1 cellular context compared by ENCODE assay signal in the genomic region with DNA sequence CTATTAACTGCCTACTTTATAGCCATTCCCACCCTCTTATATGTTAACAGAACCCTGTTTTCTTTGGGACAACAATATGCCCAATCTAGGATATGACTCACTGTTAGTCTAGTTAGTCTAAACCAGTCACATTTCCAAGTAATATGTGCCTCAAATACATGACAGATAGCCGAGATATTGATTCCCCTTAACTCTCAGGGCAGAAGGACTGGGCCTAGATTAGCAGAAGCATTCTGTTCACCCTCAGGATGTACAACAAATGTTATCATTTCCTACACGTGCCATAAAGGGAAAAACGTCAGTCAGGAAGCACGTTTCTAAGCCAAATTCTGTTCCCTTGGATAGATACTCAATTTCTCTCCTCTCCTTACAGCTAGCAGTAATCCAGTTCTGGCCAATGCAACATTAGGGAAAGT.
TF ChIP-seq lines count a peak whose summit lies in the region.

No MANE protein-coding gene starts in this region.

TF ChIP-seq in K562, 482 proteins besides CTCF, POLR2A, EP300 and RAD21 (continued from another document and continues in another):
- TF ChIP-seq SNRNP70 (optimal IDR thresholded peaks at IDR 0.05; ENCODE audit: low read depth, low read length) = no peak
- TF ChIP-seq, protein P1, sequence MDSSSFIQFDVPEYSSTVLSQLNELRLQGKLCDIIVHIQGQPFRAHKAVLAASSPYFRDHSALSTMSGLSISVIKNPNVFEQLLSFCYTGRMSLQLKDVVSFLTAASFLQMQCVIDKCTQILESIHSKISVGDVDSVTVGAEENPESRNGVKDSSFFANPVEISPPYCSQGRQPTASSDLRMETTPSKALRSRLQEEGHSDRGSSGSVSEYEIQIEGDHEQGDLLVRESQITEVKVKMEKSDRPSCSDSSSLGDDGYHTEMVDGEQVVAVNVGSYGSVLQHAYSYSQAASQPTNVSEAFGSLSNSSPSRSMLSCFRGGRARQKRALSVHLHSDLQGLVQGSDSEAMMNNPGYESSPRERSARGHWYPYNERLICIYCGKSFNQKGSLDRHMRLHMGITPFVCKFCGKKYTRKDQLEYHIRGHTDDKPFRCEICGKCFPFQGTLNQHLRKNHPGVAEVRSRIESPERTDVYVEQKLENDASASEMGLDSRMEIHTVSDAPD (CRISPR knock-in tag; IDR thresholded peaks at IDR 0.05) = no peak
- no peak for TF ChIP-seq FOXK2 (conservative IDR thresholded peaks at IDR 0.05 in 1 of 2, IDR thresholded peaks at IDR 0.05 in 1 of 2; ENCODE audit: low read depth in 2 of 2)
- TF ChIP-seq, protein P2, sequence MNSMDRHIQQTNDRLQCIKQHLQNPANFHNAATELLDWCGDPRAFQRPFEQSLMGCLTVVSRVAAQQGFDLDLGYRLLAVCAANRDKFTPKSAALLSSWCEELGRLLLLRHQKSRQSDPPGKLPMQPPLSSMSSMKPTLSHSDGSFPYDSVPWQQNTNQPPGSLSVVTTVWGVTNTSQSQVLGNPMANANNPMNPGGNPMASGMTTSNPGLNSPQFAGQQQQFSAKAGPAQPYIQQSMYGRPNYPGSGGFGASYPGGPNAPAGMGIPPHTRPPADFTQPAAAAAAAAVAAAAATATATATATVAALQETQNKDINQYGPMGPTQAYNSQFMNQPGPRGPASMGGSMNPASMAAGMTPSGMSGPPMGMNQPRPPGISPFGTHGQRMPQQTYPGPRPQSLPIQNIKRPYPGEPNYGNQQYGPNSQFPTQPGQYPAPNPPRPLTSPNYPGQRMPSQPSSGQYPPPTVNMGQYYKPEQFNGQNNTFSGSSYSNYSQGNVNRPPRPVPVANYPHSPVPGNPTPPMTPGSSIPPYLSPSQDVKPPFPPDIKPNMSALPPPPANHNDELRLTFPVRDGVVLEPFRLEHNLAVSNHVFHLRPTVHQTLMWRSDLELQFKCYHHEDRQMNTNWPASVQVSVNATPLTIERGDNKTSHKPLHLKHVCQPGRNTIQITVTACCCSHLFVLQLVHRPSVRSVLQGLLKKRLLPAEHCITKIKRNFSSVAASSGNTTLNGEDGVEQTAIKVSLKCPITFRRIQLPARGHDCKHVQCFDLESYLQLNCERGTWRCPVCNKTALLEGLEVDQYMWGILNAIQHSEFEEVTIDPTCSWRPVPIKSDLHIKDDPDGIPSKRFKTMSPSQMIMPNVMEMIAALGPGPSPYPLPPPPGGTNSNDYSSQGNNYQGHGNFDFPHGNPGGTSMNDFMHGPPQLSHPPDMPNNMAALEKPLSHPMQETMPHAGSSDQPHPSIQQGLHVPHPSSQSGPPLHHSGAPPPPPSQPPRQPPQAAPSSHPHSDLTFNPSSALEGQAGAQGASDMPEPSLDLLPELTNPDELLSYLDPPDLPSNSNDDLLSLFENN (IDR thresholded peaks at IDR 0.05; ENCODE audit: low read depth in 2 of 2, low read length in 2 of 2) = no peak
- TF ChIP-seq RNF2 (IDR thresholded peaks at IDR 0.05) = 0 out of 2 replicates have a peak, but pooled peaks have one; percentile 22
- no peak for TF ChIP-seq ZNF24 (IDR thresholded peaks at IDR 0.05)
- TF ChIP-seq NRF1 (conservative IDR thresholded peaks at IDR 0.05 in 1 of 2, IDR thresholded peaks at IDR 0.05 in 1 of 2) = no peak
- peak; percentile 45; the same call in 1 of the 2 replicates for TF ChIP-seq PHB2 (IDR thresholded peaks at IDR 0.05; ENCODE audit: low read depth)
- TF ChIP-seq POLR2AphosphoS5 (IDR thresholded peaks at IDR 0.05; ENCODE audit: control insufficient read depth, insufficient read depth, low read depth, low read length) = peak; percentile 89
- TF ChIP-seq NFRKB (IDR thresholded peaks at IDR 0.05; ENCODE audit: low read depth) = no peak
- no peak for TF ChIP-seq NEUROD1 (IDR thresholded peaks at IDR 0.05; ENCODE audit: borderline replicate concordance, low read depth, low read length, partially characterized antibody)
- TF ChIP-seq ZNF696 (CRISPR knock-in tag; conservative IDR thresholded peaks at IDR 0.05) = no peak
- peak; percentile 83 for TF ChIP-seq LCOR (CRISPR knock-in tag; IDR thresholded peaks at IDR 0.05)
- no peak for TF ChIP-seq PHF8 (IDR thresholded peaks at IDR 0.05; ENCODE audit: borderline replicate concordance, low read length)
- no peak for TF ChIP-seq MAFF (IDR thresholded peaks at IDR 0.05; ENCODE audit: low read length)
- TF ChIP-seq, protein P3, sequence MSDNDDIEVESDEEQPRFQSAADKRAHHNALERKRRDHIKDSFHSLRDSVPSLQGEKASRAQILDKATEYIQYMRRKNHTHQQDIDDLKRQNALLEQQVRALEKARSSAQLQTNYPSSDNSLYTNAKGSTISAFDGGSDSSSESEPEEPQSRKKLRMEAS (CRISPR knock-in tag; IDR thresholded peaks at IDR 0.05) = no peak; the same call in 1 of the 2 replicates
- TF ChIP-seq ZNF586 (CRISPR knock-in tag; conservative IDR thresholded peaks at IDR 0.05) = no peak
- TF ChIP-seq PTTG1 (tag; IDR thresholded peaks at IDR 0.05; ENCODE audit: low read depth) = no peak
- TF ChIP-seq DMBX1 (CRISPR knock-in tag; IDR thresholded peaks at IDR 0.05; ENCODE audit: borderline replicate concordance) = peak; percentile 43; the same call in 1 of the 2 replicates
- no peak for TF ChIP-seq ZC3H11A (IDR thresholded peaks at IDR 0.05; ENCODE audit: low read depth, low read length)
- no peak for TF ChIP-seq JUNB (CRISPR knock-in tag; conservative IDR thresholded peaks at IDR 0.05)
- TF ChIP-seq GTF2E2 (tag; IDR thresholded peaks at IDR 0.05) = no peak
- TF ChIP-seq POLR2G (IDR thresholded peaks at IDR 0.05; ENCODE audit: low read depth, low read length) = no peak
- TF ChIP-seq, protein P4, sequence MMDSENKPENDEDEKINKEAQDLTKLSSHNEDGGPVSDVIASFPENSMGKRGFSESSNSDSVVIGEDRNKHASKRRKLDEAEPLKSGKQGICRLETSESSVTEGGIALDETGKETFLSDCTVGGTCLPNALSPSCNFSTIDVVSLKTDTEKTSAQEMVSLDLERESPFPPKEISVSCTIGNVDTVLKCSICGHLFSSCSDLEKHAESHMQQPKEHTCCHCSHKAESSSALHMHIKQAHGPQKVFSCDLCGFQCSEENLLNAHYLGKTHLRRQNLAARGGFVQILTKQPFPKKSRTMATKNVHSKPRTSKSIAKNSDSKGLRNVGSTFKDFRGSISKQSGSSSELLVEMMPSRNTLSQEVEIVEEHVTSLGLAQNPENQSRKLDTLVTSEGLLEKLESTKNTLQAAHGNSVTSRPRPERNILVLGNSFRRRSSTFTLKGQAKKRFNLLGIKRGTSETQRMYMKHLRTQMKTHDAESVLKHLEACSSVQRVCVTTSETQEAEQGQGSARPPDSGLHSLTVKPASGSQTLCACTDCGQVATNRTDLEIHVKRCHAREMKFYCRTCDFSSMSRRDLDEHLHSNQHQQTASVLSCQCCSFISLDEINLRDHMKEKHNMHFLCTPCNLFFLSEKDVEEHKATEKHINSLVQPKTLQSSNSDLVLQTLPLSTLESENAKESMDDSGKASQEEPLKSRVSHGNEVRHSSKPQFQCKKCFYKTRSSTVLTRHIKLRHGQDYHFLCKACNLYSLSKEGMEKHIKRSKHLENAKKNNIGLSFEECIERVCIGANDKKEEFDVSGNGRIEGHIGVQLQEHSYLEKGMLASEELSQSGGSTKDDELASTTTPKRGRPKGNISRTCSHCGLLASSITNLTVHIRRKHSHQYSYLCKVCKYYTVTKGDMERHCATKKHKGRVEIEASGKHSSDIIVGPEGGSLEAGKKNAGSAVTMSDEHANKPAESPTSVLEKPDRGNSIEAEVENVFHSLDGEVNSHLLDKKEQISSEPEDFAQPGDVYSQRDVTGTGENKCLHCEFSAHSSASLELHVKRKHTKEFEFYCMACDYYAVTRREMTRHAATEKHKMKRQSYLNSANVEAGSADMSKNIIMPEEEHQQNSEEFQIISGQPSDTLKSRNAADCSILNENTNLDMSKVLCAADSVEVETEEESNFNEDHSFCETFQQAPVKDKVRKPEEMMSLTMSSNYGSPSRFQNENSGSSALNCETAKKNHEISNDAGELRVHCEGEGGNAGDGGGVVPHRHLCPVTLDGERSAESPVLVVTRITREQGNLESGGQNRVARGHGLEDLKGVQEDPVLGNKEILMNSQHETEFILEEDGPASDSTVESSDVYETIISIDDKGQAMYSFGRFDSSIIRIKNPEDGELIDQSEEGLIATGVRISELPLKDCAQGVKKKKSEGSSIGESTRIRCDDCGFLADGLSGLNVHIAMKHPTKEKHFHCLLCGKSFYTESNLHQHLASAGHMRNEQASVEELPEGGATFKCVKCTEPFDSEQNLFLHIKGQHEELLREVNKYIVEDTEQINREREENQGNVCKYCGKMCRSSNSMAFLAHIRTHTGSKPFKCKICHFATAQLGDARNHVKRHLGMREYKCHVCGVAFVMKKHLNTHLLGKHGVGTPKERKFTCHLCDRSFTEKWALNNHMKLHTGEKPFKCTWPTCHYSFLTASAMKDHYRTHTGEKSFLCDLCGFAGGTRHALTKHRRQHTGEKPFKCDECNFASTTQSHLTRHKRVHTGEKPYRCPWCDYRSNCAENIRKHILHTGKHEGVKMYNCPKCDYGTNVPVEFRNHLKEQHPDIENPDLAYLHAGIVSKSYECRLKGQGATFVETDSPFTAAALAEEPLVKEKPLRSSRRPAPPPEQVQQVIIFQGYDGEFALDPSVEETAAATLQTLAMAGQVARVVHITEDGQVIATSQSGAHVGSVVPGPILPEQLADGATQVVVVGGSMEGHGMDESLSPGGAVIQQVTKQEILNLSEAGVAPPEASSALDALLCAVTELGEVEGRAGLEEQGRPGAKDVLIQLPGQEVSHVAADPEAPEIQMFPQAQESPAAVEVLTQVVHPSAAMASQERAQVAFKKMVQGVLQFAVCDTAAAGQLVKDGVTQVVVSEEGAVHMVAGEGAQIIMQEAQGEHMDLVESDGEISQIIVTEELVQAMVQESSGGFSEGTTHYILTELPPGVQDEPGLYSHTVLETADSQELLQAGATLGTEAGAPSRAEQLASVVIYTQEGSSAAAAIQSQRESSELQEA (IDR thresholded peaks at IDR 0.05; ENCODE audit: low read depth) = no peak
- no peak for TF ChIP-seq CBX1 (IDR thresholded peaks at IDR 0.05; ENCODE audit: low read depth)
- TF ChIP-seq TEAD1 (CRISPR knock-in tag; IDR thresholded peaks at IDR 0.05) = no peak
- TF ChIP-seq GTF2F1 (IDR thresholded peaks at IDR 0.05; ENCODE audit: low read depth, low read length) = no peak
- no peak for TF ChIP-seq RHOXF2B (CRISPR knock-in tag; conservative IDR thresholded peaks at IDR 0.05)
- no peak for TF ChIP-seq ZKSCAN3 (CRISPR knock-in tag; IDR thresholded peaks at IDR 0.05)
- TF ChIP-seq TGIF2 (CRISPR knock-in tag; IDR thresholded peaks at IDR 0.05) = no peak
- TF ChIP-seq, protein P5, sequence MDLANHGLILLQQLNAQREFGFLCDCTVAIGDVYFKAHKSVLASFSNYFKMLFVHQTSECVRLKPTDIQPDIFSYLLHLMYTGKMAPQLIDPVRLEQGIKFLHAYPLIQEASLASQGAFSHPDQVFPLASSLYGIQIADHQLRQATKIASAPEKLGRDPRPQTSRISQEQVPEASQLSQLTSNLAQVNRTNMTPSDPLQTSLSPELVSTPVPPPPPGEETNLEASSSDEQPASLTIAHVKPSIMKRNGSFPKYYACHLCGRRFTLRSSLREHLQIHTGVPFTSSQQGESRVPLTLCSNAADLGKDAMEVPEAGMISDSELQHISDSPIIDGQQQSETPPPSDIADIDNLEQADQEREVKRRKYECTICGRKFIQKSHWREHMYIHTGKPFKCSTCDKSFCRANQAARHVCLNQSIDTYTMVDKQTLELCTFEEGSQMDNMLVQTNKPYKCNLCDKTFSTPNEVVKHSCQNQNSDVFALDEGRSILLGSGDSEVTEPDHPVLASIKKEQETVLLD (IDR thresholded peaks at IDR 0.05) = peak; percentile 67; the same call in 1 of the 2 replicates
- TF ChIP-seq, protein P6, sequence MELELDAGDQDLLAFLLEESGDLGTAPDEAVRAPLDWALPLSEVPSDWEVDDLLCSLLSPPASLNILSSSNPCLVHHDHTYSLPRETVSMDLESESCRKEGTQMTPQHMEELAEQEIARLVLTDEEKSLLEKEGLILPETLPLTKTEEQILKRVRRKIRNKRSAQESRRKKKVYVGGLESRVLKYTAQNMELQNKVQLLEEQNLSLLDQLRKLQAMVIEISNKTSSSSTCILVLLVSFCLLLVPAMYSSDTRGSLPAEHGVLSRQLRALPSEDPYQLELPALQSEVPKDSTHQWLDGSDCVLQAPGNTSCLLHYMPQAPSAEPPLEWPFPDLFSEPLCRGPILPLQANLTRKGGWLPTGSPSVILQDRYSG (tag; conservative IDR thresholded peaks at IDR 0.05; ENCODE audit: low read depth) = no peak
- TF ChIP-seq KDM4B (IDR thresholded peaks at IDR 0.05; ENCODE audit: borderline replicate concordance in 2 of 2, low read depth in 1 of 2) = no peak
- no peak for TF ChIP-seq BDP1 (IDR thresholded peaks at IDR 0.05; ENCODE audit: insufficient read depth, insufficient read length)
- TF ChIP-seq KLF6 (CRISPR knock-in tag; IDR thresholded peaks at IDR 0.05; ENCODE audit: borderline replicate concordance) = no peak
- TF ChIP-seq ZNF75A (CRISPR knock-in tag; IDR thresholded peaks at IDR 0.05) = no peak
- no peak for TF ChIP-seq HNRNPL (IDR thresholded peaks at IDR 0.05; ENCODE audit: low read depth, low read length)
- no peak for TF ChIP-seq TCF7 (IDR thresholded peaks at IDR 0.05; ENCODE audit: borderline replicate concordance)
- TF ChIP-seq ZFX (CRISPR knock-in tag; IDR thresholded peaks at IDR 0.05) = no peak; the same call in 1 of the 2 replicates
- no peak for TF ChIP-seq TCFL5 (CRISPR knock-in tag; conservative IDR thresholded peaks at IDR 0.05)
- no peak for TF ChIP-seq MCM2 (IDR thresholded peaks at IDR 0.05; ENCODE audit: low read depth)
- TF ChIP-seq ATF1 (CRISPR knock-in tag; IDR thresholded peaks at IDR 0.05) = no peak
- no peak for TF ChIP-seq ATF1 (tag; IDR thresholded peaks at IDR 0.05)
- TF ChIP-seq SETDB1 (IDR thresholded peaks at IDR 0.05; ENCODE audit: low read length) = no peak
- no peak for TF ChIP-seq ZNF76 (CRISPR knock-in tag; IDR thresholded peaks at IDR 0.05; ENCODE audit: borderline replicate concordance)
- TF ChIP-seq NR3C1 (CRISPR knock-in tag; IDR thresholded peaks at IDR 0.05) = no peak
- TF ChIP-seq WHSC1 (IDR thresholded peaks at IDR 0.05; ENCODE audit: low read length) = no peak
- no peak for TF ChIP-seq CTBP1 (IDR thresholded peaks at IDR 0.05; ENCODE audit: borderline replicate concordance)
- TF ChIP-seq, protein P7, sequence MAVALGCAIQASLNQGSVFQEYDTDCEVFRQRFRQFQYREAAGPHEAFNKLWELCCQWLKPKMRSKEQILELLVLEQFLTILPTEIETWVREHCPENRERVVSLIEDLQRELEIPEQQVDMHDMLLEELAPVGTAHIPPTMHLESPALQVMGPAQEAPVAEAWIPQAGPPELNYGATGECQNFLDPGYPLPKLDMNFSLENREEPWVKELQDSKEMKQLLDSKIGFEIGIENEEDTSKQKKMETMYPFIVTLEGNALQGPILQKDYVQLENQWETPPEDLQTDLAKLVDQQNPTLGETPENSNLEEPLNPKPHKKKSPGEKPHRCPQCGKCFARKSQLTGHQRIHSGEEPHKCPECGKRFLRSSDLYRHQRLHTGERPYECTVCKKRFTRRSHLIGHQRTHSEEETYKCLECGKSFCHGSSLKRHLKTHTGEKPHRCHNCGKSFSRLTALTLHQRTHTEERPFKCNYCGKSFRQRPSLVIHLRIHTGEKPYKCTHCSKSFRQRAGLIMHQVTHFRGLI (CRISPR knock-in tag; IDR thresholded peaks at IDR 0.05) = no peak
- TF ChIP-seq CBX8 (IDR thresholded peaks at IDR 0.05; ENCODE audit: borderline replicate concordance, extremely low read depth, low read depth, low read length, poor library complexity, severe bottlenecking) = no peak
